34 cellular contexts compared by ENCODE assay signal in genomic region chr6:105882071-105882803, GRCh38.
DNase-seq lines count a peak whose midpoint lies in the region; ATAC-seq, FAIRE-seq and TF ChIP-seq lines count a peak whose summit lies in the region.
"Had no signal": no experiment of that assay in that cellular context is flagged by ENCODE, and none has a peak within 500 bp of the region (broad histone marks: within the 10 kb centered on the region; RNA-seq: fewer than 3 reads in every experiment).

No MANE protein-coding gene starts in this region.

- H4K20me1 ChIP-seq in fibroblast of lung (ENCODE audit: control insufficient read depth, extremely low read depth, insufficient read depth, low read length), result no peaks in the 10 kb centered on the region
- no peaks in the 10 kb centered on the region for H4K20me1 ChIP-seq in PC-9 (ENCODE audit: insufficient read depth)

- FAIRE-seq in RCC 7860 (lab: Jason Lieb, UNC), result peak; percentile 79
- FAIRE-seq: A204.1, GM18507, HTR-8/SVneo had no signal

- H3K4me1 ChIP-seq in fibroblast of lung (ENCODE audit: control insufficient read depth, extremely low read depth, insufficient read depth, low read length) (no peaks in the 10 kb centered on the region), PC-9 (replicated peaks; ENCODE audit: insufficient read depth) (no peaks in the 10 kb centered on the region), suprapubic skin (peaks cover 9% of the 10 kb centered on the region)
- H3K4me1 ChIP-seq: BE2C, uterus had no signal

- H3K9me3 Mint-ChIP-seq in activated CD8-positive, alpha-beta T cell treated with anti-CD3 and anti-CD28 coated beads for 36 hours, result no peaks in the 10 kb centered on the region
- H3K9me3 Mint-ChIP-seq: endodermal cell; mesothelial cell of epicardium; naive thymus-derived CD8-positive, alpha-beta T cell had no signal

- peaks cover 37% of the 10 kb centered on the region for H3K27me3 Mint-ChIP-seq in activated CD8-positive, alpha-beta T cell treated with anti-CD3 and anti-CD28 coated beads for 36 hours

- H3K9me3 ChIP-seq in fibroblast of lung (ENCODE audit: control insufficient read depth, insufficient read depth, low read depth, low read length) (no peaks in the 10 kb centered on the region), PC-9 (ENCODE audit: insufficient read depth, low read depth) (no peaks in the 10 kb centered on the region), suprapubic skin (no peaks in the 10 kb centered on the region)
- H3K9me3 ChIP-seq: BE2C, esophagus muscularis mucosa, MG63, thoracic aorta, uterus had no signal

- H3K27ac ChIP-seq in fibroblast of lung (ENCODE audit: insufficient read depth, low read length) (no peak overlapping the region), PC-9 (no peak overlapping the region), suprapubic skin (no peak overlapping the region)
- H3K27ac ChIP-seq: coronary artery, esophagus muscularis mucosa, thoracic aorta, uterus, VCaP had no signal

- WGBS in suprapubic skin, result 77% methylated on average over 2 of the region's 2 CpGs

- H3K27ac Mint-ChIP-seq in activated CD8-positive, alpha-beta T cell treated with anti-CD3 and anti-CD28 coated beads for 36 hours, result no peak overlapping the region
- H3K27ac Mint-ChIP-seq: endodermal cell; mesothelial cell of epicardium; naive thymus-derived CD8-positive, alpha-beta T cell had no signal

- no peaks in the 10 kb centered on the region; the same call in 1 of the 2 replicates for H3K9me2 ChIP-seq in PC-9 (ENCODE audit: insufficient read depth)

- H3K4me2 ChIP-seq in fibroblast of lung (ENCODE audit: extremely low read depth, insufficient read depth, low read length) (no peak overlapping the region), PC-9 (no peak overlapping the region)

- no peaks in the 10 kb centered on the region for H3K36me3 Mint-ChIP-seq in activated CD8-positive, alpha-beta T cell treated with anti-CD3 and anti-CD28 coated beads for 36 hours (ENCODE audit: low read depth)
- H3K36me3 Mint-ChIP-seq: mesothelial cell of epicardium; naive thymus-derived CD8-positive, alpha-beta T cell had no signal

- POLR2A ChIA-PET in activated CD8-positive, alpha-beta T cell treated with anti-CD3 and anti-CD28 coated beads for 36 hours (lab: Charles Lee), result interaction anchor here (1.2 to 1.6 kb wide), 2 partner anchors 10 to 18 kb away, joined by 4 read pairs; no protein-coding TSS in a partner anchor
- POLR2A ChIA-PET in PC-9 (lab: Charles Lee; ENCODE audit: unreplicated experiment), result no interaction called here

- BruUV-seq in PC-9 (replicated peaks; lab: Mats Ljungman, UMichigan), result no TSS peak

- no peak overlapping the region for H2AFZ ChIP-seq in fibroblast of lung (ENCODE audit: low read length)
- H2AFZ ChIP-seq in PC-9, result no peak overlapping the region

- H3K4me3 ChIP-seq in fibroblast of lung (replicated peaks in 1 of 4; ENCODE audit: control extremely low read depth in 1 of 4, insufficient read depth in 1 of 4, low read depth in 3 of 4, low read length in 4 of 4), result no peak overlapping the region
- no peak overlapping the region for H3K4me3 ChIP-seq in PC-9
- no peak overlapping the region for H3K4me3 ChIP-seq in suprapubic skin
- H3K4me3 ChIP-seq: coronary artery, esophagus muscularis mucosa, MG63, skin epidermis, thoracic aorta, uterus had no signal

- no peaks in the 10 kb centered on the region for H3K36me3 ChIP-seq in fibroblast of lung (ENCODE audit: control insufficient read depth, insufficient read depth, low read length)
- no peaks in the 10 kb centered on the region for H3K36me3 ChIP-seq in PC-9 (ENCODE audit: low read depth)
- no peaks in the 10 kb centered on the region for H3K36me3 ChIP-seq in suprapubic skin
- H3K36me3 ChIP-seq: BE2C, esophagus muscularis mucosa, MG63, thoracic aorta, uterus had no signal

- intact Hi-C loops in left ventricle myocardium superior (cut with micrococcal nuclease) (no loop called here), left cardiac atrium (cut with DNase I) (no loop called here), PC-9 (cut with micrococcal nuclease; ENCODE audit: unreplicated experiment) (no loop called here)
- intact Hi-C loops in activated CD8-positive, alpha-beta T cell treated with anti-CD3 and anti-CD28 coated beads for 36 hours (cut with micrococcal nuclease), result loop anchor here (10.0 kb wide), 1 partner anchor 147 kb away; no protein-coding TSS in a partner anchor

- H3F3A ChIP-seq in PC-9 (ENCODE audit: insufficient read depth, low read depth), result no peaks in the 10 kb centered on the region

- peaks cover 17% of the 10 kb centered on the region for H3K4me1 Mint-ChIP-seq in activated CD8-positive, alpha-beta T cell treated with anti-CD3 and anti-CD28 coated beads for 36 hours (ENCODE audit: low read depth)
- H3K4me1 Mint-ChIP-seq: mesothelial cell of epicardium had no signal

- DNase-seq in left ventricle myocardium superior (no peak), left cardiac atrium (no peak), RCC 7860 (ENCODE audit: low spot score) (peak; percentile 70), fibroblast of lung (ENCODE audit: low read depth in 2 of 2) (peak; percentile 26 to 50), occipital lobe (lab: John Stamatoyannopoulos, UW) (no peak), PC-9 (no peak), suprapubic skin (ENCODE audit: low spot score in 2 of 2) (no peak)
- no peak for DNase-seq in activated CD8-positive, alpha-beta T cell treated with anti-CD3 and anti-CD28 coated beads for 36 hours
- DNase-seq: activated CD4-positive, alpha-beta T cell treated with anti-CD3 and anti-CD28 coated beads for 4 hours; activated naive CD4-positive, alpha-beta T cell; activated T-cell treated with anti-CD3 and anti-CD28 coated beads, Interleukin-2, amount 50 U/mL, for 48 hours; BE2C; DMS53; endodermal cell; GDM1; hypothalamus; KBM-7; MG63; naive thymus-derived CD8-positive, alpha-beta T cell; NCI-H1105 treated with DMSO at 0.1 percent for 48 hours; NCI-H2081; NCI-H226; SHP77; stimulated activated naive CD8-positive, alpha-beta T cell treated with anti-CD3 and anti-CD28 coated beads, Interleukin-15, Interleukin-2, amounts not matched to agents 100 U/mL and 50 U/mL, for 24 hours; uterus had no signal

- H3K4me3 Mint-ChIP-seq in activated CD8-positive, alpha-beta T cell treated with anti-CD3 and anti-CD28 coated beads for 36 hours, result no peak overlapping the region
- H3K4me3 Mint-ChIP-seq: endodermal cell; mesothelial cell of epicardium; naive thymus-derived CD8-positive, alpha-beta T cell had no signal

- TF ChIP-seq POLR2A in suprapubic skin (IDR thresholded peaks at IDR 0.05), result no peak

- peak; percentile 44 for ATAC-seq in left ventricle myocardium superior
- ATAC-seq in left cardiac atrium, result no peak
- no peak for ATAC-seq in activated CD8-positive, alpha-beta T cell treated with anti-CD3 and anti-CD28 coated beads for 36 hours
- ATAC-seq: naive thymus-derived CD8-positive, alpha-beta T cell; stimulated activated naive CD8-positive, alpha-beta T cell treated with anti-CD3 and anti-CD28 coated beads, Interleukin-15, Interleukin-2, amounts not matched to agents 100 U/mL and 50 U/mL, for 24 hours had no signal

- H3K9ac ChIP-seq in fibroblast of lung (ENCODE audit: insufficient read depth, low read length), result no peak overlapping the region

- no peaks in the 10 kb centered on the region for H3K27me3 ChIP-seq in fibroblast of lung (ENCODE audit: control insufficient read depth, insufficient read depth, low read length)
- no peaks in the 10 kb centered on the region for H3K27me3 ChIP-seq in PC-9 (ENCODE audit: insufficient read depth, low read depth)
- no peaks in the 10 kb centered on the region for H3K27me3 ChIP-seq in suprapubic skin
- H3K27me3 ChIP-seq: esophagus muscularis mucosa, MG63, uterus had no signal

- TF ChIP-seq EP300 in suprapubic skin (IDR thresholded peaks at IDR 0.05), result no peak

- TF ChIP-seq CTCF in fibroblast of lung (conservative IDR thresholded peaks at IDR 0.05 in 1 of 2, IDR thresholded peaks at IDR 0.05 in 1 of 2; ENCODE audit: low read depth in 1 of 2, low read length in 2 of 2), result no peak
- TF ChIP-seq CTCF in activated CD8-positive, alpha-beta T cell treated with anti-CD3 and anti-CD28 coated beads for 36 hours (IDR thresholded peaks at IDR 0.05), result no peak
- no peak for TF ChIP-seq CTCF in PC-9 (conservative IDR thresholded peaks at IDR 0.05)
- no peak for TF ChIP-seq CTCF in suprapubic skin (IDR thresholded peaks at IDR 0.05)

- CTCF ChIA-PET in activated CD8-positive, alpha-beta T cell treated with anti-CD3 and anti-CD28 coated beads for 36 hours (lab: Charles Lee), result interaction anchor here (1.5 kb wide), 1 partner anchor 18 kb away, joined by 6 read pairs; no protein-coding TSS in a partner anchor
- CTCF ChIA-PET in PC-9 (lab: Charles Lee), result interaction anchor here (0.6 kb wide), 1 partner anchor 13 kb away, joined by 4 read pairs; no protein-coding TSS in a partner anchor

- H3K79me2 ChIP-seq in fibroblast of lung (ENCODE audit: control insufficient read depth, insufficient read depth, low read length) (no peaks in the 10 kb centered on the region), PC-9 (ENCODE audit: low read depth) (no peaks in the 10 kb centered on the region)

Comparison
In these comparisons a context has a peak if more than half of its experiments do, and no peak if none do; other contexts are left out.
1. DNase-seq: peak in RCC 7860 (single experiment) and fibroblast of lung (2 of 2); none in left ventricle myocardium superior (single experiment), left cardiac atrium (single experiment), activated CD8-positive, alpha-beta T cell treated with anti-CD3 and anti-CD28 coated beads for 36 hours (single experiment), occipital lobe (single experiment), PC-9 (0 of 2) and suprapubic skin (0 of 2).